ENCODE assay signal across 1 cellular context in genomic region chr19:18442941-18443340, GRCh38.
TF ChIP-seq lines count a peak whose summit lies in the region.

No MANE protein-coding gene starts in this region.

TF ChIP-seq in K562, 482 proteins besides CTCF, POLR2A, EP300 and RAD21:
- TF ChIP-seq RERE (CRISPR knock-in tag; IDR thresholded peaks at IDR 0.05; ENCODE audit: borderline replicate concordance), result no peak
